1 cellular context compared by ENCODE assay signal in the genomic region with DNA sequence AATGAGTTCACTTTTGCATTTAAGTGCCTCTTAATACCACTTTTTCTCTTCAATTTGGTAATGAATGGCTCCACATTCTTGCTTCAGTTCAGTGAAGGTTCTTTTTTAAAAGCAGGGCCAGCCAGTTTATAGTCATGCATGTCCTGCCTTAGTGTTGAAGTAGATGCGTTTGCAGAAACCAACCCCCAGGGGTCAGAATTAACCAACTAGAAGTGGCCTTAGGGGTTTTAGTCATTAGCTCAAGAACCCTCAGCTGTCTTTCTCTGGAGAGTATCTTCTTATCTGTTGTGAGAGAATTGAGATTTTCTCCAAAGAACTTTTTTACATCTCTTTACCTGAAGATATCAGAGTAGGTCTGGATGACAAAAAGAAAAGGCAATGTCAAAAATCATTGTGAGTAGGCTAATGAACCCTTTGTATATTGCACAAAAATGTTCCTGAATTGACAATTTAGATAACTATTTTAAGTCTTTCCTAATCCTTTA.
TF ChIP-seq lines count a peak whose summit lies in the region.

No MANE protein-coding gene starts in this region.

TF ChIP-seq in K562, 482 proteins besides CTCF, POLR2A, EP300 and RAD21 (continued from another document and continues in another):
- TF ChIP-seq, protein P1, sequence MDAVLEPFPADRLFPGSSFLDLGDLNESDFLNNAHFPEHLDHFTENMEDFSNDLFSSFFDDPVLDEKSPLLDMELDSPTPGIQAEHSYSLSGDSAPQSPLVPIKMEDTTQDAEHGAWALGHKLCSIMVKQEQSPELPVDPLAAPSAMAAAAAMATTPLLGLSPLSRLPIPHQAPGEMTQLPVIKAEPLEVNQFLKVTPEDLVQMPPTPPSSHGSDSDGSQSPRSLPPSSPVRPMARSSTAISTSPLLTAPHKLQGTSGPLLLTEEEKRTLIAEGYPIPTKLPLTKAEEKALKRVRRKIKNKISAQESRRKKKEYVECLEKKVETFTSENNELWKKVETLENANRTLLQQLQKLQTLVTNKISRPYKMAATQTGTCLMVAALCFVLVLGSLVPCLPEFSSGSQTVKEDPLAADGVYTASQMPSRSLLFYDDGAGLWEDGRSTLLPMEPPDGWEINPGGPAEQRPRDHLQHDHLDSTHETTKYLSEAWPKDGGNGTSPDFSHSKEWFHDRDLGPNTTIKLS (IDR thresholded peaks at IDR 0.05; ENCODE audit: borderline replicate concordance, low read depth) = peak; percentile 56; the same call in 1 of the 2 replicates
- TF ChIP-seq, protein P2, sequence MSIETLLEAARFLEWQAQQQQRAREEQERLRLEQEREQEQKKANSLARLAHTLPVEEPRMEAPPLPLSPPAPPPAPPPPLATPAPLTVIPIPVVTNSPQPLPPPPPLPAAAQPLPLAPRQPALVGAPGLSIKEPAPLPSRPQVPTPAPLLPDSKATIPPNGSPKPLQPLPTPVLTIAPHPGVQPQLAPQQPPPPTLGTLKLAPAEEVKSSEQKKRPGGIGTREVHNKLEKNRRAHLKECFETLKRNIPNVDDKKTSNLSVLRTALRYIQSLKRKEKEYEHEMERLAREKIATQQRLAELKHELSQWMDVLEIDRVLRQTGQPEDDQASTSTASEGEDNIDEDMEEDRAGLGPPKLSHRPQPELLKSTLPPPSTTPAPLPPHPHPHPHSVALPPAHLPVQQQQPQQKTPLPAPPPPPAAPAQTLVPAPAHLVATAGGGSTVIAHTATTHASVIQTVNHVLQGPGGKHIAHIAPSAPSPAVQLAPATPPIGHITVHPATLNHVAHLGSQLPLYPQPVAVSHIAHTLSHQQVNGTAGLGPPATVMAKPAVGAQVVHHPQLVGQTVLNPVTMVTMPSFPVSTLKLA (conservative IDR thresholded peaks at IDR 0.05) = 0 out of 4 replicates have a peak, but pooled peaks have one; percentile 15 to 30
- TF ChIP-seq, protein P3, sequence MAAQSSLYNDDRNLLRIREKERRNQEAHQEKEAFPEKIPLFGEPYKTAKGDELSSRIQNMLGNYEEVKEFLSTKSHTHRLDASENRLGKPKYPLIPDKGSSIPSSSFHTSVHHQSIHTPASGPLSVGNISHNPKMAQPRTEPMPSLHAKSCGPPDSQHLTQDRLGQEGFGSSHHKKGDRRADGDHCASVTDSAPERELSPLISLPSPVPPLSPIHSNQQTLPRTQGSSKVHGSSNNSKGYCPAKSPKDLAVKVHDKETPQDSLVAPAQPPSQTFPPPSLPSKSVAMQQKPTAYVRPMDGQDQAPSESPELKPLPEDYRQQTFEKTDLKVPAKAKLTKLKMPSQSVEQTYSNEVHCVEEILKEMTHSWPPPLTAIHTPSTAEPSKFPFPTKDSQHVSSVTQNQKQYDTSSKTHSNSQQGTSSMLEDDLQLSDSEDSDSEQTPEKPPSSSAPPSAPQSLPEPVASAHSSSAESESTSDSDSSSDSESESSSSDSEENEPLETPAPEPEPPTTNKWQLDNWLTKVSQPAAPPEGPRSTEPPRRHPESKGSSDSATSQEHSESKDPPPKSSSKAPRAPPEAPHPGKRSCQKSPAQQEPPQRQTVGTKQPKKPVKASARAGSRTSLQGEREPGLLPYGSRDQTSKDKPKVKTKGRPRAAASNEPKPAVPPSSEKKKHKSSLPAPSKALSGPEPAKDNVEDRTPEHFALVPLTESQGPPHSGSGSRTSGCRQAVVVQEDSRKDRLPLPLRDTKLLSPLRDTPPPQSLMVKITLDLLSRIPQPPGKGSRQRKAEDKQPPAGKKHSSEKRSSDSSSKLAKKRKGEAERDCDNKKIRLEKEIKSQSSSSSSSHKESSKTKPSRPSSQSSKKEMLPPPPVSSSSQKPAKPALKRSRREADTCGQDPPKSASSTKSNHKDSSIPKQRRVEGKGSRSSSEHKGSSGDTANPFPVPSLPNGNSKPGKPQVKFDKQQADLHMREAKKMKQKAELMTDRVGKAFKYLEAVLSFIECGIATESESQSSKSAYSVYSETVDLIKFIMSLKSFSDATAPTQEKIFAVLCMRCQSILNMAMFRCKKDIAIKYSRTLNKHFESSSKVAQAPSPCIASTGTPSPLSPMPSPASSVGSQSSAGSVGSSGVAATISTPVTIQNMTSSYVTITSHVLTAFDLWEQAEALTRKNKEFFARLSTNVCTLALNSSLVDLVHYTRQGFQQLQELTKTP (IDR thresholded peaks at IDR 0.05; ENCODE audit: low read depth in 1 of 2, partially characterized antibody in 2 of 2) = peak in 1 of 2 experiments; percentile 54
- no peak for TF ChIP-seq ELF2 (CRISPR knock-in tag; IDR thresholded peaks at IDR 0.05)
- TF ChIP-seq, protein P4, sequence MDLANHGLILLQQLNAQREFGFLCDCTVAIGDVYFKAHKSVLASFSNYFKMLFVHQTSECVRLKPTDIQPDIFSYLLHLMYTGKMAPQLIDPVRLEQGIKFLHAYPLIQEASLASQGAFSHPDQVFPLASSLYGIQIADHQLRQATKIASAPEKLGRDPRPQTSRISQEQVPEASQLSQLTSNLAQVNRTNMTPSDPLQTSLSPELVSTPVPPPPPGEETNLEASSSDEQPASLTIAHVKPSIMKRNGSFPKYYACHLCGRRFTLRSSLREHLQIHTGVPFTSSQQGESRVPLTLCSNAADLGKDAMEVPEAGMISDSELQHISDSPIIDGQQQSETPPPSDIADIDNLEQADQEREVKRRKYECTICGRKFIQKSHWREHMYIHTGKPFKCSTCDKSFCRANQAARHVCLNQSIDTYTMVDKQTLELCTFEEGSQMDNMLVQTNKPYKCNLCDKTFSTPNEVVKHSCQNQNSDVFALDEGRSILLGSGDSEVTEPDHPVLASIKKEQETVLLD (IDR thresholded peaks at IDR 0.05) = no peak
- TF ChIP-seq CHD2 (IDR thresholded peaks at IDR 0.05; ENCODE audit: low read depth, low read length) = no peak
- TF ChIP-seq, protein P5, sequence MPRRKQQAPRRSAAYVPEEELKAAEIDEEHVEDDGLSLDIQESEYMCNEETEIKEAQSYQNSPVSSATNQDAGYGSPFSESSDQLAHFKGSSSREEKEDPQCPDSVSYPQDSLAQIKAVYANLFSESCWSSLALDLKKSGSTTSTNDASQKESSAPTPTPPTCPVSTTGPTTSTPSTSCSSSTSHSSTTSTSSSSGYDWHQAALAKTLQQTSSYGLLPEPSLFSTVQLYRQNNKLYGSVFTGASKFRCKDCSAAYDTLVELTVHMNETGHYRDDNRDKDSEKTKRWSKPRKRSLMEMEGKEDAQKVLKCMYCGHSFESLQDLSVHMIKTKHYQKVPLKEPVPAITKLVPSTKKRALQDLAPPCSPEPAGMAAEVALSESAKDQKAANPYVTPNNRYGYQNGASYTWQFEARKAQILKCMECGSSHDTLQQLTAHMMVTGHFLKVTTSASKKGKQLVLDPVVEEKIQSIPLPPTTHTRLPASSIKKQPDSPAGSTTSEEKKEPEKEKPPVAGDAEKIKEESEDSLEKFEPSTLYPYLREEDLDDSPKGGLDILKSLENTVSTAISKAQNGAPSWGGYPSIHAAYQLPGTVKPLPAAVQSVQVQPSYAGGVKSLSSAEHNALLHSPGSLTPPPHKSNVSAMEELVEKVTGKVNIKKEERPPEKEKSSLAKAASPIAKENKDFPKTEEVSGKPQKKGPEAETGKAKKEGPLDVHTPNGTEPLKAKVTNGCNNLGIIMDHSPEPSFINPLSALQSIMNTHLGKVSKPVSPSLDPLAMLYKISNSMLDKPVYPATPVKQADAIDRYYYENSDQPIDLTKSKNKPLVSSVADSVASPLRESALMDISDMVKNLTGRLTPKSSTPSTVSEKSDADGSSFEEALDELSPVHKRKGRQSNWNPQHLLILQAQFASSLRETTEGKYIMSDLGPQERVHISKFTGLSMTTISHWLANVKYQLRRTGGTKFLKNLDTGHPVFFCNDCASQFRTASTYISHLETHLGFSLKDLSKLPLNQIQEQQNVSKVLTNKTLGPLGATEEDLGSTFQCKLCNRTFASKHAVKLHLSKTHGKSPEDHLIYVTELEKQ (CRISPR knock-in tag; IDR thresholded peaks at IDR 0.05) = no peak
- TF ChIP-seq POLR2G (IDR thresholded peaks at IDR 0.05; ENCODE audit: low read depth, low read length) = no peak
- no peak for TF ChIP-seq RBM39 (optimal IDR thresholded peaks at IDR 0.05; ENCODE audit: low read depth, low read length)
- no peak for TF ChIP-seq U2AF1 (optimal IDR thresholded peaks at IDR 0.05; ENCODE audit: low read depth, low read length)
- no peak for TF ChIP-seq ZNF717 (CRISPR knock-in tag; IDR thresholded peaks at IDR 0.05)
- TF ChIP-seq NCOR1 (IDR thresholded peaks at IDR 0.05) = no peak
- no peak for TF ChIP-seq ZNF124 (CRISPR knock-in tag; IDR thresholded peaks at IDR 0.05)
- no peak for TF ChIP-seq CHCHD3 (CRISPR knock-in tag; IDR thresholded peaks at IDR 0.05)
- no peak for TF ChIP-seq SRSF9 (IDR thresholded peaks at IDR 0.05; ENCODE audit: borderline replicate concordance, low read depth, low read length)
- TF ChIP-seq, protein P6, sequence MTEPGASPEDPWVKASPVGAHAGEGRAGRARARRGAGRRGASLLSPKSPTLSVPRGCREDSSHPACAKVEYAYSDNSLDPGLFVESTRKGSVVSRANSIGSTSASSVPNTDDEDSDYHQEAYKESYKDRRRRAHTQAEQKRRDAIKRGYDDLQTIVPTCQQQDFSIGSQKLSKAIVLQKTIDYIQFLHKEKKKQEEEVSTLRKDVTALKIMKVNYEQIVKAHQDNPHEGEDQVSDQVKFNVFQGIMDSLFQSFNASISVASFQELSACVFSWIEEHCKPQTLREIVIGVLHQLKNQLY (CRISPR knock-in tag; conservative IDR thresholded peaks at IDR 0.05) = no peak
- TF ChIP-seq YBX1 (IDR thresholded peaks at IDR 0.05) = no peak
- TF ChIP-seq, protein P7, sequence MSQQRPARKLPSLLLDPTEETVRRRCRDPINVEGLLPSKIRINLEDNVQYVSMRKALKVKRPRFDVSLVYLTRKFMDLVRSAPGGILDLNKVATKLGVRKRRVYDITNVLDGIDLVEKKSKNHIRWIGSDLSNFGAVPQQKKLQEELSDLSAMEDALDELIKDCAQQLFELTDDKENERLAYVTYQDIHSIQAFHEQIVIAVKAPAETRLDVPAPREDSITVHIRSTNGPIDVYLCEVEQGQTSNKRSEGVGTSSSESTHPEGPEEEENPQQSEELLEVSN (IDR thresholded peaks at IDR 0.05; ENCODE audit: borderline replicate concordance in 1 of 2, extremely low read depth in 1 of 2, insufficient read depth in 1 of 2, insufficient read length in 1 of 2, low read depth in 1 of 2, low read length in 1 of 2, poor library complexity in 1 of 2, severe bottlenecking in 1 of 2) = no peak
- no peak for TF ChIP-seq GTF2F1 (IDR thresholded peaks at IDR 0.05; ENCODE audit: low read depth, low read length)
- no peak for TF ChIP-seq MCM2 (IDR thresholded peaks at IDR 0.05; ENCODE audit: low read depth)
- TF ChIP-seq, protein P8, sequence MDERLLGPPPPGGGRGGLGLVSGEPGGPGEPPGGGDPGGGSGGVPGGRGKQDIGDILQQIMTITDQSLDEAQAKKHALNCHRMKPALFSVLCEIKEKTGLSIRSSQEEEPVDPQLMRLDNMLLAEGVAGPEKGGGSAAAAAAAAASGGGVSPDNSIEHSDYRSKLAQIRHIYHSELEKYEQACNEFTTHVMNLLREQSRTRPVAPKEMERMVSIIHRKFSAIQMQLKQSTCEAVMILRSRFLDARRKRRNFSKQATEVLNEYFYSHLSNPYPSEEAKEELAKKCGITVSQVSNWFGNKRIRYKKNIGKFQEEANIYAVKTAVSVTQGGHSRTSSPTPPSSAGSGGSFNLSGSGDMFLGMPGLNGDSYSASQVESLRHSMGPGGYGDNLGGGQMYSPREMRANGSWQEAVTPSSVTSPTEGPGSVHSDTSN (CRISPR knock-in tag; IDR thresholded peaks at IDR 0.05; ENCODE audit: low read depth) = no peak
- TF ChIP-seq, protein P8 (tag; conservative IDR thresholded peaks at IDR 0.05; ENCODE audit: low read depth) = peak; percentile 53; the same call in 1 of the 2 replicates
- no peak for TF ChIP-seq ADNP (tag; IDR thresholded peaks at IDR 0.05)
- TF ChIP-seq, protein P9, sequence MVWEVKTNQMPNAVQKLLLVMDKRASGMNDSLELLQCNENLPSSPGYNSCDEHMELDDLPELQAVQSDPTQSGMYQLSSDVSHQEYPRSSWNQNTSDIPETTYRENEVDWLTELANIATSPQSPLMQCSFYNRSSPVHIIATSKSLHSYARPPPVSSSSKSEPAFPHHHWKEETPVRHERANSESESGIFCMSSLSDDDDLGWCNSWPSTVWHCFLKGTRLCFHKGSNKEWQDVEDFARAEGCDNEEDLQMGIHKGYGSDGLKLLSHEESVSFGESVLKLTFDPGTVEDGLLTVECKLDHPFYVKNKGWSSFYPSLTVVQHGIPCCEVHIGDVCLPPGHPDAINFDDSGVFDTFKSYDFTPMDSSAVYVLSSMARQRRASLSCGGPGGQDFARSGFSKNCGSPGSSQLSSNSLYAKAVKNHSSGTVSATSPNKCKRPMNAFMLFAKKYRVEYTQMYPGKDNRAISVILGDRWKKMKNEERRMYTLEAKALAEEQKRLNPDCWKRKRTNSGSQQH (CRISPR knock-in tag; IDR thresholded peaks at IDR 0.05) = no peak
- TF ChIP-seq SNIP1 (IDR thresholded peaks at IDR 0.05; ENCODE audit: low read depth) = no peak; the same call in 1 of the 2 replicates
- TF ChIP-seq ZNF644 (tag; IDR thresholded peaks at IDR 0.05; ENCODE audit: low read depth) = 0 out of 2 replicates have a peak, but pooled peaks have one; percentile 68
- no peak for TF ChIP-seq ZNF3 (CRISPR knock-in tag; IDR thresholded peaks at IDR 0.05)
- TF ChIP-seq, protein P10, sequence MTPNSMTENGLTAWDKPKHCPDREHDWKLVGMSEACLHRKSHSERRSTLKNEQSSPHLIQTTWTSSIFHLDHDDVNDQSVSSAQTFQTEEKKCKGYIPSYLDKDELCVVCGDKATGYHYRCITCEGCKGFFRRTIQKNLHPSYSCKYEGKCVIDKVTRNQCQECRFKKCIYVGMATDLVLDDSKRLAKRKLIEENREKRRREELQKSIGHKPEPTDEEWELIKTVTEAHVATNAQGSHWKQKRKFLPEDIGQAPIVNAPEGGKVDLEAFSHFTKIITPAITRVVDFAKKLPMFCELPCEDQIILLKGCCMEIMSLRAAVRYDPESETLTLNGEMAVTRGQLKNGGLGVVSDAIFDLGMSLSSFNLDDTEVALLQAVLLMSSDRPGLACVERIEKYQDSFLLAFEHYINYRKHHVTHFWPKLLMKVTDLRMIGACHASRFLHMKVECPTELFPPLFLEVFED (CRISPR knock-in tag; conservative IDR thresholded peaks at IDR 0.05) = 0 out of 2 replicates have a peak, but pooled peaks have one; percentile 45
- peak; percentile 49; the same call in 1 of the 2 replicates for TF ChIP-seq MYC (IDR thresholded peaks at IDR 0.05; ENCODE audit: low read depth, low read length)
- no peak for TF ChIP-seq MYC (CRISPR knock-in tag; IDR thresholded peaks at IDR 0.05; ENCODE audit: borderline replicate concordance, low read depth)
- peak; percentile 61; the same call in 1 of the 2 replicates for TF ChIP-seq JUND (IDR thresholded peaks at IDR 0.05; ENCODE audit: borderline replicate concordance, low read depth, low read length)
- peak; percentile 39; the same call in 2 of the 3 replicates for TF ChIP-seq JUND (tag; IDR thresholded peaks at IDR 0.05; ENCODE audit: borderline replicate concordance, low read depth, low read length)
- TF ChIP-seq NONO (IDR thresholded peaks at IDR 0.05; ENCODE audit: low read depth in 2 of 2, low read length in 1 of 2) = 0 out of 4 replicates have a peak, but pooled peaks of 1 of the 2 experiments have one; percentile 30
- TF ChIP-seq KLF6 (CRISPR knock-in tag; IDR thresholded peaks at IDR 0.05; ENCODE audit: borderline replicate concordance) = no peak
- TF ChIP-seq MCM3 (IDR thresholded peaks at IDR 0.05) = no peak
- TF ChIP-seq DACH1 (IDR thresholded peaks at IDR 0.05; ENCODE audit: partially characterized antibody) = peak; percentile 65
- no peak for TF ChIP-seq SRSF7 (optimal IDR thresholded peaks at IDR 0.05; ENCODE audit: low read depth, low read length)
